In the genomic region with DNA sequence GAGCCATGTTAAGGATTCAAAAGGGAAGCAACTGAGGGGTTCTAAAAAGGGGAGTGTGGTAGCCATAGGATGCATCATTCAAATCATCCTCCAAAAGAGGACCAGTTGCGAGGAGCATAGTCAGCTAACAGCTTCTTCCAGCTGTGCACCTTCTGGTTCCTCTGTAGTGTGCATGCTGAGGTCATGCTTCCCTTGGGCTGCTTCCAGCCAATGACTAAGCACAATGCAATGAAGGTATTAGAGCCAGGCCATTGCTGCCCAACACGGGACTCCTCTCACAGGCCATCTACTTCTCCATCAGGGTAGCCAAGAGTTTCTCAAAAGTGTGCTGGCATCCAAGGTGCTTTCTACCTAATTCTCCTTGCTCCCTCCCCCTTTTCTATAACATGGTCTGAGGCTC, we compare ENCODE assay signal across 11 cellular contexts.
DNase-seq lines count a peak whose midpoint lies in the region; ATAC-seq, FAIRE-seq and TF ChIP-seq lines count a peak whose summit lies in the region.
"Had no signal": no experiment of that assay in that cellular context is flagged by ENCODE, and none has a peak within 500 bp of the region (broad histone marks: within the 10 kb centered on the region; RNA-seq: fewer than 3 reads in every experiment).

No MANE protein-coding gene starts in this region.

- TF ChIP-seq EP300 in A549 (IDR thresholded peaks at IDR 0.05) (no peak), SK-N-SH (IDR thresholded peaks at IDR 0.05; ENCODE audit: borderline replicate concordance in 1 of 2, low read depth in 1 of 2, low read length in 1 of 2) (no peak)

- H3F3A ChIP-seq in SK-N-SH (replicated peaks; ENCODE audit: insufficient read depth), result no peaks in the 10 kb centered on the region

- WGBS in A549 (ENCODE audit: missing lambda C conversion rate), result 39% methylated on average over 2 of the region's 2 CpGs
- 42% methylated on average over 2 of the region's 2 CpGs for WGBS in SK-N-SH (ENCODE audit: low lambda C conversion rate)
- 70% methylated on average over 2 of the region's 2 CpGs for WGBS in hepatocyte (ENCODE audit: low lambda C conversion rate, missing lambda C conversion rate)

- H2AFZ ChIP-seq in SK-N-SH (ENCODE audit: low read depth), result no peak overlapping the region
- H2AFZ ChIP-seq in hepatocyte, result no peak overlapping the region
- H2AFZ ChIP-seq: parathyroid adenoma had no signal

- ATAC-seq in A549 (peak; percentile 55 to 70; a peak in 4 of 6 replicates), GM21786 (IDR thresholded peaks at IDR 0.05; ENCODE audit: unreplicated experiment) (no peak), GM18909 (IDR thresholded peaks at IDR 0.05; ENCODE audit: poor library complexity, unreplicated experiment) (no peak), HG03280 (IDR thresholded peaks at IDR 0.05; ENCODE audit: unreplicated experiment) (no peak)
- ATAC-seq: activated CD8-positive, alpha-beta T cell treated with anti-CD3 and anti-CD28 coated beads, Interleukin-2, amount 10 ng/mL, durations not matched to agents 7 days and 5 days had no signal

- no peak for TF ChIP-seq RAD21 in A549 (conservative IDR thresholded peaks at IDR 0.05 in 1 of 2, IDR thresholded peaks at IDR 0.05 in 1 of 2)
- no peak for TF ChIP-seq RAD21 in SK-N-SH (IDR thresholded peaks at IDR 0.05; ENCODE audit: low read length)

- H3K36me3 ChIP-seq in SK-N-SH (replicated peaks in 1 of 2; ENCODE audit: control insufficient read depth in 1 of 2, insufficient read depth in 2 of 2, low read length in 1 of 2), result no peaks in the 10 kb centered on the region
- H3K36me3 ChIP-seq in hepatocyte (replicated peaks; ENCODE audit: insufficient read depth, low read depth), result no peaks in the 10 kb centered on the region
- H3K36me3 ChIP-seq: tibial nerve had no signal

- CTCF ChIA-PET in A549 (lab: Yijun Ruan, JAX) (no interaction called here), SK-N-SH (lab: Yijun Ruan, JAX) (interaction anchor here (1.5 kb wide), 1 partner anchor 20 kb away, joined by 3 read pairs; no protein-coding TSS in a partner anchor)

- POLR2A ChIA-PET in A549 (lab: Yijun Ruan, JAX), result no interaction called here
- POLR2A ChIA-PET in SK-N-SH (lab: Yijun Ruan, JAX), result no interaction called here

- H3K9me3 ChIP-seq in A549 (0 out of 3 replicates have a peak, but pooled peaks cover 5% of the 10 kb centered on the region), SK-N-SH (no peaks in the 10 kb centered on the region), hepatocyte (ENCODE audit: low read depth) (no peaks in the 10 kb centered on the region)
- H3K9me3 ChIP-seq: tibial nerve had no signal

- H3K27ac ChIP-seq in A549, result no peak overlapping the region
- H3K27ac ChIP-seq in SK-N-SH (ENCODE audit: low read depth in 2 of 2, low read length in 1 of 2), result no peak overlapping the region
- H3K27ac ChIP-seq in hepatocyte, result no peak overlapping the region
- H3K27ac ChIP-seq: parathyroid adenoma, tibial nerve had no signal

- DNase-seq in A549 (ENCODE audit: low read depth in 1 of 2, low spot score in 1 of 2) (peak in 1 of 2 experiments; percentile 37), HCEC 1CT (peak; percentile 93), SK-N-SH (no peak), fibroblast of pulmonary artery (ENCODE audit: low read depth) (peak; percentile 77), hepatocyte (ENCODE audit: low spot score) (no peak)
- DNase-seq: activated CD8-positive, alpha-beta T cell treated with anti-CD3 and anti-CD28 coated beads, Interleukin-2, amount 10 ng/mL, durations not matched to agents 7 days and 5 days had no signal

- H3K79me2 ChIP-seq in SK-N-SH (ENCODE audit: insufficient read depth), result no peaks in the 10 kb centered on the region
- H3K79me2 ChIP-seq in hepatocyte, result no peaks in the 10 kb centered on the region
- H3K79me2 ChIP-seq: parathyroid adenoma had no signal

- TF ChIP-seq POLR2A in A549 (IDR thresholded peaks at IDR 0.05; ENCODE audit: low read length), result no peak

- no peak overlapping the region for H3K4me2 ChIP-seq in A549
- no peak overlapping the region for H3K4me2 ChIP-seq in SK-N-SH
- H3K4me2 ChIP-seq in hepatocyte, result no peak overlapping the region

- H3K4me1 ChIP-seq in A549 (0 out of 3 replicates have a peak, but pooled peaks cover 4% of the 10 kb centered on the region), SK-N-SH (ENCODE audit: control insufficient read depth in 1 of 2, insufficient read depth in 2 of 2, low read depth in 1 of 2, low read length in 1 of 2) (no peaks in the 10 kb centered on the region), hepatocyte (ENCODE audit: insufficient read depth) (no peaks in the 10 kb centered on the region)
- H3K4me1 ChIP-seq: parathyroid adenoma, tibial nerve had no signal

- no peak overlapping the region for H3K9ac ChIP-seq in SK-N-SH
- H3K9ac ChIP-seq: parathyroid adenoma had no signal

- H3K4me3 ChIP-seq in A549 (no peak overlapping the region), SK-N-SH (ENCODE audit: low read depth in 2 of 2, low read length in 1 of 2) (no peak overlapping the region), fibroblast of pulmonary artery (replicated peaks; ENCODE audit: low read depth, low read length) (no peak overlapping the region), hepatocyte (no peak overlapping the region)
- H3K4me3 ChIP-seq: tibial nerve had no signal

- H3K9me2 ChIP-seq in SK-N-SH (no peaks in the 10 kb centered on the region), hepatocyte (replicated peaks; ENCODE audit: insufficient read depth) (no peaks in the 10 kb centered on the region)

- no peak for FAIRE-seq in A549 (lab: Jason Lieb, UNC)

- TF ChIP-seq CTCF in A549 (IDR thresholded peaks at IDR 0.05) (no peak), SK-N-SH (IDR thresholded peaks at IDR 0.05) (no peak), fibroblast of pulmonary artery (IDR thresholded peaks at IDR 0.05; ENCODE audit: low read length, missing control alignments) (no peak), hepatocyte (IDR thresholded peaks at IDR 0.05; ENCODE audit: poor library complexity) (no peak)

- H4K20me1 ChIP-seq in SK-N-SH (ENCODE audit: insufficient read depth) (no peaks in the 10 kb centered on the region), hepatocyte (ENCODE audit: insufficient read depth, poor library complexity, severe bottlenecking) (no peaks in the 10 kb centered on the region)

- no peaks in the 10 kb centered on the region for H3K27me3 ChIP-seq in SK-N-SH (ENCODE audit: insufficient read depth)
- no peaks in the 10 kb centered on the region for H3K27me3 ChIP-seq in hepatocyte
- H3K27me3 ChIP-seq: tibial nerve had no signal

TF ChIP-seq in A549, 52 proteins besides CTCF, POLR2A, EP300 and RAD21:
- TF ChIP-seq MAFK (IDR thresholded peaks at IDR 0.05; ENCODE audit: partially characterized antibody), result peak; percentile 49
- no peak for TF ChIP-seq NR3C1 (IDR thresholded peaks at IDR 0.05)
- TF ChIP-seq RNF2 (IDR thresholded peaks at IDR 0.05; ENCODE audit: borderline replicate concordance, low read depth), result no peak

TF ChIP-seq in SK-N-SH, 30 proteins besides CTCF, POLR2A, EP300 and RAD21:
- TF ChIP-seq RXRA (IDR thresholded peaks at IDR 0.05; ENCODE audit: borderline replicate concordance, low read depth), result no peak; the same call in 1 of the 2 replicates
- peak; percentile 40; the same call in 1 of the 2 replicates for TF ChIP-seq NFIC (IDR thresholded peaks at IDR 0.05; ENCODE audit: borderline replicate concordance)
- no peak for TF ChIP-seq SMC3 (IDR thresholded peaks at IDR 0.05; ENCODE audit: low read depth, low read length)

Comparison
In these comparisons a context has a peak if more than half of its experiments do, and no peak if none do; other contexts are left out.
1. ATAC-seq: peak in A549 (2 of 2); none in GM21786 (single experiment), GM18909 (single experiment) and HG03280 (single experiment).
2. DNase-seq: peak in HCEC 1CT (single experiment) and fibroblast of pulmonary artery (single experiment); none in SK-N-SH (single experiment) and hepatocyte (single experiment).